Comparison of ENCODE assay signal across 8 cellular contexts in the genomic region with DNA sequence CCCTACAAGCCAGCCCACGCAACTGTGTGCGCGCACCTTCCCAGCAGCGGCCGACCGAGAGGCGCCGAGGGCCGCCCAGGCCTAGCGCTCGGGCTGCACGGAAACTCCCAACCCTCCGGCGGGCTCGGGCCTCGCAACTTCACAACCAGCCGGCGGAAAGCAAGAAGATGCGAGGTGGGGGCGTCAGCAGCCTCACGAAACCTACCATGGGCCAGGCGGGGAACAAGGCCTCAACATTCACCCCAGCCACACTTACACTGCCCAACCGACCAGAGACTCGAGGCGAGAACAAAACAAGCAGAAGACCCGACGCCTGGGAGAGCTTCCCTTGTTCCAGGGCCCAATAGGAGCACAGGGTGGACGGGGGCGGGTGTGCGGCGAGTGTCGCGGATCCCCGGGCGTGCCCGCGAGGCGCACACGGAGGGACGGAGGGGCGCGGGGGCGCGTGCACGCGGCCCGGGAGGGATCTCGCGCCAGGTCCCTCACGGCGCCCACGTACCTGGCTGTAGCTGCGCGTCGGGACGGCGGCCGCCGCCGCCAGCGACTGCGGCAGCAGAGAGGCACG.
DNase-seq lines count a peak whose midpoint lies in the region; ATAC-seq lines count a peak whose summit lies in the region.

No MANE protein-coding gene starts in this region.

- peak overlapping the region; percentile 93 for H3K27ac Mint-ChIP-seq in central memory CD8-positive, alpha-beta T cell (ENCODE audit: low read depth)

- peak overlapping the region; percentile 97 for H3K4me3 Mint-ChIP-seq in central memory CD8-positive, alpha-beta T cell

- peak; percentile 2 for DNase-seq in NCI-H2196 treated with DMSO at 0.1 percent for 48 hours (lab: John Stamatoyannopoulos, UW; ENCODE audit: unreplicated experiment)
- DNase-seq in NCI-H2196 (lab: John Stamatoyannopoulos, UW; ENCODE audit: unreplicated experiment): no peak
- peak; percentile 57 for DNase-seq in NCI-H2029 (lab: John Stamatoyannopoulos, UW)
- DNase-seq in activated CD4-positive, CD25-positive, alpha-beta regulatory T cell treated with anti-CD3 and anti-CD28 coated beads, Interleukin-2, amount 50 U/mL, for 72 hours: peak; percentile 72
- DNase-seq in central memory CD8-positive, alpha-beta T cell (ENCODE audit: low spot score in 2 of 2): peak; percentile 44 to 48
- peak; percentile 67 for DNase-seq in kidney glomerular epithelial cell (lab: John Stamatoyannopoulos, UW)
- DNase-seq in stimulated activated CD4-positive, alpha-beta T cell treated with anti-CD3 and anti-CD28 coated beads, Interleukin-15, amount 100 ng/mL, for 48 hours (ENCODE audit: low read depth in 2 of 2): peak; percentile 37 to 61

- H3K27me3 Mint-ChIP-seq in central memory CD8-positive, alpha-beta T cell: no peaks in the 10 kb centered on the region

- H3K36me3 Mint-ChIP-seq in central memory CD8-positive, alpha-beta T cell (ENCODE audit: insufficient read depth): peaks cover 25% of the 10 kb centered on the region

- ATAC-seq in HG02885 (IDR thresholded peaks at IDR 0.05; ENCODE audit: poor library complexity, unreplicated experiment): peak; percentile 65
- peak; percentile 63 for ATAC-seq in central memory CD8-positive, alpha-beta T cell (replicated peaks; ENCODE audit: extremely low read depth, poor library complexity, severe bottlenecking)

- no peaks in the 10 kb centered on the region for H3K9me3 Mint-ChIP-seq in central memory CD8-positive, alpha-beta T cell

- peaks cover 30% of the 10 kb centered on the region for H3K4me1 Mint-ChIP-seq in central memory CD8-positive, alpha-beta T cell
